1 cellular context compared by ENCODE assay signal in genomic region chr4:1608821-1609500, GRCh38.
TF ChIP-seq lines count a peak whose summit lies in the region.

No MANE protein-coding gene starts in this region.

TF ChIP-seq in IMR-90, 13 proteins besides CTCF, POLR2A, EP300 and RAD21 (continued from another document):
- TF ChIP-seq USF2 (IDR thresholded peaks at IDR 0.05; ENCODE audit: low read depth, low read length) (no peak), NFE2L2 (IDR thresholded peaks at IDR 0.05; ENCODE audit: low read depth, low read length) (no peak), MXI1 (IDR thresholded peaks at IDR 0.05; ENCODE audit: borderline replicate concordance, low read depth, low read length) (no peak), ELK1 (IDR thresholded peaks at IDR 0.05; ENCODE audit: borderline replicate concordance, low read depth, low read length) (no peak), CHD1 (IDR thresholded peaks at IDR 0.05; ENCODE audit: low read depth, low read length) (no peak), FOS (IDR thresholded peaks at IDR 0.05; ENCODE audit: low read depth, low read length) (no peak)
